Comparison of ENCODE assay signal across 10 cellular contexts in genomic region chr3:53219897-53220483, GRCh38. TPM values are rescaled to one million over a fixed set of nuclear protein-coding genes. Genes with fewer than 3 reads are reported as not detected.
DNase-seq lines count a peak whose midpoint lies in the region; ATAC-seq and TF ChIP-seq lines count a peak whose summit lies in the region.
"Had no signal": no experiment of that assay in that cellular context is flagged by ENCODE, and none has a peak within 500 bp of the region (broad histone marks: within the 10 kb centered on the region; RNA-seq: fewer than 3 reads in every experiment).

No MANE protein-coding gene starts in this region.

- peaks cover 0 to 27% of the 10 kb centered on the region in 2 donors for H3K36me3 ChIP-seq in left lung

- peaks cover 0 to 5% of the 10 kb centered on the region in 2 donors for H3K4me1 ChIP-seq in left lung

- no peak overlapping the region for H3K4me3 Mint-ChIP-seq in activated CD4-positive, alpha-beta T cell treated with anti-CD3 and anti-CD28 coated beads for 36 hours
- no peak overlapping the region for H3K4me3 Mint-ChIP-seq in chondrocyte (ENCODE audit: unreplicated experiment)

- CTCF ChIA-PET in activated CD4-positive, alpha-beta T cell treated with anti-CD3 and anti-CD28 coated beads for 36 hours (lab: Charles Lee), result interaction anchor here (0.7 to 3.7 kb wide), 11 partner anchors 17 to 447 kb away, joined by 3 to 18 read pairs (median 4); no protein-coding TSS in a partner anchor

- peaks cover 2% of the 10 kb centered on the region for H3K4me1 Mint-ChIP-seq in activated CD4-positive, alpha-beta T cell treated with anti-CD3 and anti-CD28 coated beads for 36 hours
- H3K4me1 Mint-ChIP-seq in chondrocyte (ENCODE audit: low read depth), result no peaks in the 10 kb centered on the region

- no peaks in the 10 kb centered on the region for H3K9me3 Mint-ChIP-seq in activated CD4-positive, alpha-beta T cell treated with anti-CD3 and anti-CD28 coated beads for 36 hours (ENCODE audit: low read depth)
- H3K9me3 Mint-ChIP-seq in chondrocyte (ENCODE audit: low read depth), result no peaks in the 10 kb centered on the region

- no peaks in the 10 kb centered on the region for H3K9me3 ChIP-seq in left lung

- no peak overlapping the region for H3K27ac Mint-ChIP-seq in activated CD4-positive, alpha-beta T cell treated with anti-CD3 and anti-CD28 coated beads for 36 hours
- peak overlapping the region; percentile 49 for H3K27ac Mint-ChIP-seq in chondrocyte (ENCODE audit: unreplicated experiment)

- no peak overlapping the region for H3K27ac ChIP-seq in left lung
- H3K27ac ChIP-seq: BLaER1 treated with 17β-estradiol and CSF1 and Interleukin-3, amounts not matched to agents 10 nM and 100 nM; skin epidermis had no signal

- TF ChIP-seq CTCF in chondrocyte (IDR thresholded peaks at IDR 0.05), result peak; percentile 96
- peak; percentile 85 to 95 for TF ChIP-seq CTCF in left lung (IDR thresholded peaks at IDR 0.05)

- no peaks in the 10 kb centered on the region for H3K27me3 ChIP-seq in left lung
- H3K27me3 ChIP-seq: BLaER1 treated with 17β-estradiol and CSF1 and Interleukin-3, amounts not matched to agents 10 nM and 100 nM had no signal

- H3K4me3 ChIP-seq in left lung, result no peak overlapping the region
- H3K4me3 ChIP-seq: BLaER1 treated with 17β-estradiol and CSF1 and Interleukin-3, amounts not matched to agents 10 nM and 100 nM; skin epidermis had no signal

- DNase-seq in NCI-H1436 (lab: John Stamatoyannopoulos, UW) (peak; percentile 40), NCI-H1436 treated with DMSO at 0.1 percent for 48 hours (lab: John Stamatoyannopoulos, UW) (no peak), NCI-H460 (ENCODE audit: extremely low read depth, low read depth) (peak; percentile 84), chondrocyte (ENCODE audit: low spot score) (peak; percentile 84), left lung (peak; percentile 83 to 95)
- peak; percentile 93 for DNase-seq in activated CD4-positive, alpha-beta T cell treated with anti-CD3 and anti-CD28 coated beads for 36 hours
- peak; percentile 58 to 83 (median 64) for DNase-seq in stimulated activated CD4-positive, alpha-beta T cell treated with anti-CD3 and anti-CD28 coated beads, TNF-alpha, amount 100 ng/mL, for 24 hours (ENCODE audit: low read depth in 3 of 3)

- POLR2A ChIA-PET in activated CD4-positive, alpha-beta T cell treated with anti-CD3 and anti-CD28 coated beads for 36 hours (lab: Charles Lee), result no interaction called here

- intact Hi-C loops in activated CD4-positive, alpha-beta T cell treated with anti-CD3 and anti-CD28 coated beads for 36 hours (cut with DNase I, micrococcal nuclease), result loop anchor here in 1 of 2 experiments (1.0 kb wide), 2 partner anchors 127 to 490 kb away; partner anchors contain the start of gene DCP1A
- intact Hi-C loops in left lung (cut with DNase I), result no loop called here

- peaks cover 10% of the 10 kb centered on the region for H3K36me3 Mint-ChIP-seq in activated CD4-positive, alpha-beta T cell treated with anti-CD3 and anti-CD28 coated beads for 36 hours (ENCODE audit: low read depth)
- H3K36me3 Mint-ChIP-seq in chondrocyte (ENCODE audit: low read depth), result peaks cover 9% of the 10 kb centered on the region

- no peaks in the 10 kb centered on the region for H3K27me3 Mint-ChIP-seq in activated CD4-positive, alpha-beta T cell treated with anti-CD3 and anti-CD28 coated beads for 36 hours
- no peaks in the 10 kb centered on the region for H3K27me3 Mint-ChIP-seq in chondrocyte (ENCODE audit: low read depth)

- ATAC-seq in HG03066 (IDR thresholded peaks at IDR 0.05; ENCODE audit: low read depth, unreplicated experiment) (peak; percentile 74), left lung (peak; percentile 96)
- ATAC-seq in activated CD4-positive, alpha-beta T cell treated with anti-CD3 and anti-CD28 coated beads for 36 hours, result peak; percentile 99

RNA-seq across cellular contexts. Expression of gene TKT, which starts 35.8 kb away (rescaled TPM):
- total RNA-seq in NCI-H460 (2014; rRNA removed; shearing (Covaris generic)), result 984 and 1,070 TPM in 2 replicates
- polyA plus RNA-seq in NCI-H460 (2014; cell fraction: nucleus; rRNA removed), result 1,049 and 1,258 TPM in 2 replicates
- total RNA-seq in activated CD4-positive, alpha-beta T cell treated with anti-CD3 and anti-CD28 coated beads for 36 hours, result 100 to 1,000 TPM; 320 to 418 TPM
- total RNA-seq in chondrocyte (165 to 299 TPM (median 169 TPM) in 3 replicates), left lung (100 to 1,000 TPM; 458 to 594 TPM)

RNA-seq across cellular contexts. Expression of gene PRKCD, which starts 59.0 kb away (rescaled TPM):
- 1.0 and 1.8 TPM in 2 replicates for total RNA-seq in NCI-H460 (2014; rRNA removed; shearing (Covaris generic))
- polyA plus RNA-seq in NCI-H460 (2014; cell fraction: nucleus; rRNA removed), result 1.6 and 2.6 TPM in 2 replicates
- total RNA-seq in activated CD4-positive, alpha-beta T cell treated with anti-CD3 and anti-CD28 coated beads for 36 hours, result 10 to 100 TPM; 22.0 to 26.5 TPM
- total RNA-seq in chondrocyte (11.6 to 20.0 TPM (median 17.1 TPM) in 3 replicates), left lung (10 to 100 TPM; 73.2 to 73.7 TPM)
